In genomic region chr4:163895369-163896005, GRCh38 we compare ENCODE assay signal across 11 cellular contexts.
A peak's percentile ranks its signal among the peaks of the same experiment; 100 is the strongest.
DNase-seq lines count a peak whose midpoint lies in the region; TF ChIP-seq lines count a peak whose summit lies in the region.
"Had no signal": no experiment of that assay in that cellular context is flagged by ENCODE, and none has a peak within 500 bp of the region (broad histone marks: within the 10 kb centered on the region; RNA-seq: fewer than 3 reads in every experiment).

No MANE protein-coding gene starts in this region.

- no peak overlapping the region for H2AFZ ChIP-seq in smooth muscle cell (ENCODE audit: low read depth)

- H3K27ac ChIP-seq in smooth muscle cell (ENCODE audit: low read depth): no peak overlapping the region
- H3K27ac ChIP-seq: C4-2B, suprapubic skin had no signal

- no peak overlapping the region for H3K4me3 ChIP-seq in smooth muscle cell
- H3K4me3 ChIP-seq: suprapubic skin had no signal

- H3K36me3 ChIP-seq in smooth muscle cell (ENCODE audit: low read depth): no peaks in the 10 kb centered on the region
- H3K36me3 ChIP-seq: suprapubic skin had no signal

- 71% methylated on average over 3 of the region's 3 CpGs for WGBS in smooth muscle cell (ENCODE audit: low lambda C conversion rate)

- H3K79me2 ChIP-seq in smooth muscle cell (ENCODE audit: low read depth): no peaks in the 10 kb centered on the region

- H3K4me2 ChIP-seq in smooth muscle cell: no peak overlapping the region

- TF ChIP-seq CTCF in smooth muscle cell (IDR thresholded peaks at IDR 0.05; ENCODE audit: borderline replicate concordance, insufficient read depth, poor library complexity, severe bottlenecking): no peak

- no peaks in the 10 kb centered on the region for H3K4me1 ChIP-seq in smooth muscle cell (ENCODE audit: low read depth)
- H3K4me1 ChIP-seq: suprapubic skin had no signal

- no peaks in the 10 kb centered on the region for H3K9me3 ChIP-seq in smooth muscle cell (replicated peaks; ENCODE audit: low read depth)
- H3K9me3 ChIP-seq: suprapubic skin had no signal

- H3F3A ChIP-seq in smooth muscle cell (ENCODE audit: low read depth): no peaks in the 10 kb centered on the region

- no peak overlapping the region for H3K9ac ChIP-seq in smooth muscle cell (ENCODE audit: low read depth)

- no peaks in the 10 kb centered on the region for H3K27me3 ChIP-seq in smooth muscle cell (ENCODE audit: low read depth)
- H3K27me3 ChIP-seq: suprapubic skin had no signal

- peak in 5 of 6 experiments; percentile 1 to 80 (median 29) for DNase-seq in stimulated activated naive CD4-positive, alpha-beta T cell (lab: John Stamatoyannopoulos, UW)
- no peak for DNase-seq in stimulated activated naive CD4-positive, alpha-beta T cell treated with Interleukin-2 at 50 U/mL for 16 hours (lab: John Stamatoyannopoulos, UW)
- DNase-seq in NCI-H69 (lab: John Stamatoyannopoulos, UW): peak; percentile 3
- peak; percentile 18 for DNase-seq in activated effector memory CD4-positive, alpha-beta T cell treated with Interleukin-2 at 50 U/mL for 16 hours
- DNase-seq in NCI-H2227 (lab: John Stamatoyannopoulos, UW; ENCODE audit: unreplicated experiment): no peak
- DNase-seq in smooth muscle cell (lab: John Stamatoyannopoulos, UW; ENCODE audit: unreplicated experiment): no peak
- no peak for DNase-seq in EL
- no peak for DNase-seq in KG1 (lab: John Stamatoyannopoulos, UW)
- DNase-seq: NCI-H446 treated with DMSO at 0.1 percent for 48 hours had no signal

- H4K20me1 ChIP-seq in smooth muscle cell (ENCODE audit: low read depth): no peaks in the 10 kb centered on the region

Comparison
In these comparisons a context has a peak if more than half of its experiments do, and no peak if none do; other contexts are left out.
1. DNase-seq: peak in stimulated activated naive CD4-positive, alpha-beta T cell (5 of 6), NCI-H69 (single experiment) and activated effector memory CD4-positive, alpha-beta T cell treated with Interleukin-2 at 50 U/mL for 16 hours (single experiment); none in stimulated activated naive CD4-positive, alpha-beta T cell treated with Interleukin-2 at 50 U/mL for 16 hours (single experiment), NCI-H2227 (single experiment), smooth muscle cell (single experiment), EL (single experiment) and KG1 (single experiment).